Comparison of ENCODE assay signal across 31 cellular contexts in the genomic region with DNA sequence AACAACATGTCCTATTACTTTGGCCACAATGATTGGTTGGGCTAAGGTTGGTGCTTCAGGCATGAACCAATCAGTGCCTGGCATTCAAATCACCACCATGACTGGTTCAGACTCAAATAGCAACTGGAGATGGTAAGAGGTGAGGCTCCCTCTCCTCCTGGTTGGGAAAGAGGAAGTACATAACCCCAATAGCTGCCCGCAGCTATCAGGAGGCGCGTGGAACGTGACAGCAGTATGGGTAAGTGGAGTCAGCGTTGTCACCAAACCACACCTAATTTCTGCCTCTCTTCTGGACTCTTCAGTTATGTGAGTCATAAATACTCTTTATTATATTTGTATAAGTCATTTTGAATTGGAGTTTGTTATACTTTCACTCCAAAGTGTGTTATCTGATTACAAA. TPM values are rescaled to one million over a fixed set of nuclear protein-coding genes. Genes with fewer than 3 reads are reported as not detected.
DNase-seq lines count a peak whose midpoint lies in the region; ATAC-seq, FAIRE-seq and TF ChIP-seq lines count a peak whose summit lies in the region.
"Had no signal": no experiment of that assay in that cellular context is flagged by ENCODE, and none has a peak within 500 bp of the region (broad histone marks: within the 10 kb centered on the region; RNA-seq: fewer than 3 reads in every experiment).

No MANE protein-coding gene starts in this region.

- TF ChIP-seq CTCF in breast epithelium (IDR thresholded peaks at IDR 0.05) (no peak), MCF 10A (IDR thresholded peaks at IDR 0.05; ENCODE audit: unreplicated experiment) (no peak), bronchial epithelial cell (IDR thresholded peaks at IDR 0.05; ENCODE audit: insufficient read depth, low read length, severe bottlenecking) (no peak), upper lobe of right lung (IDR thresholded peaks at IDR 0.05) (no peak), A673 (conservative IDR thresholded peaks at IDR 0.05; ENCODE audit: low read depth, low read length) (no peak)

- no peak overlapping the region for H3K4me3 ChIP-seq in breast epithelium
- H3K4me3 ChIP-seq in bronchial epithelial cell (ENCODE audit: low read depth, low read length): no peak overlapping the region
- H3K4me3 ChIP-seq in mesenchymal stem cell (ENCODE audit: insufficient read depth in 1 of 2, low read depth in 1 of 2, low read length in 2 of 2): no peak overlapping the region
- H3K4me3 ChIP-seq in upper lobe of right lung: no peak overlapping the region
- H3K4me3 ChIP-seq in A673 (ENCODE audit: low read depth, low read length, poor library complexity, severe bottlenecking): no peak overlapping the region
- H3K4me3 ChIP-seq: BLaER1, right lobe of liver had no signal

- peak overlapping the region in 1 of 2 experiments; percentile 15 for H3K14ac ChIP-seq in mesenchymal stem cell (ENCODE audit: low read length in 2 of 2)

- no CpG with 5 or more reads among the region's 5 CpGs for WGBS in mesenchymal stem cell

- TF ChIP-seq POLR2A in breast epithelium (IDR thresholded peaks at IDR 0.05): no peak

- H2BK5ac ChIP-seq in mesenchymal stem cell (ENCODE audit: low read depth, low read length, poor library complexity, severe bottlenecking): no peak overlapping the region

- no peak overlapping the region for H3K23ac ChIP-seq in mesenchymal stem cell (ENCODE audit: low read length in 2 of 2)

- no peak overlapping the region for H4K8ac ChIP-seq in mesenchymal stem cell (ENCODE audit: low read length)

- H3K18ac ChIP-seq in mesenchymal stem cell (ENCODE audit: low read depth in 1 of 2, low read length in 2 of 2): no peak overlapping the region

- H2BK15ac ChIP-seq in mesenchymal stem cell (ENCODE audit: low read depth, poor library complexity, severe bottlenecking): no peak overlapping the region

- H3K27me3 Mint-ChIP-seq in MCF 10A (ENCODE audit: insufficient read depth, unreplicated experiment): peaks cover 44% of the 10 kb centered on the region

- H3K36me3 ChIP-seq in breast epithelium (no peaks in the 10 kb centered on the region), bronchial epithelial cell (ENCODE audit: control insufficient read depth, insufficient read depth, low read length) (no peaks in the 10 kb centered on the region), mesenchymal stem cell (ENCODE audit: control insufficient read depth in 1 of 2, insufficient read depth in 2 of 2, low read depth in 1 of 2, low read length in 2 of 2) (no peaks in the 10 kb centered on the region), upper lobe of right lung (no peaks in the 10 kb centered on the region), A673 (ENCODE audit: insufficient read depth, low read length, poor library complexity, severe bottlenecking) (no peaks in the 10 kb centered on the region)
- H3K36me3 ChIP-seq: BLaER1, right lobe of liver had no signal

- H3K4me1 Mint-ChIP-seq in MCF 10A (ENCODE audit: insufficient read depth, unreplicated experiment): no peaks in the 10 kb centered on the region
- no peaks in the 10 kb centered on the region for H3K4me1 Mint-ChIP-seq in stimulated activated effector memory CD8-positive, alpha-beta T cell treated with anti-CD3 and anti-CD28 coated beads, Interleukin-12 subunit alpha, Interleukin-12 subunit beta, amount 100 ng/mL, for 72 hours
- H3K4me1 Mint-ChIP-seq: stimulated activated naive CD8-positive, alpha-beta T cell treated with anti-CD3 and anti-CD28 coated beads, Interleukin-15, amount 100 ng/mL, for 72 hours had no signal

- no peak overlapping the region for H3K27ac Mint-ChIP-seq in MCF 10A (ENCODE audit: low read depth, unreplicated experiment)
- H3K27ac Mint-ChIP-seq in stimulated activated effector memory CD8-positive, alpha-beta T cell treated with anti-CD3 and anti-CD28 coated beads, Interleukin-12 subunit alpha, Interleukin-12 subunit beta, amount 100 ng/mL, for 72 hours: no peak overlapping the region
- H3K27ac Mint-ChIP-seq: activated naive CD4-positive, alpha-beta T cell treated with anti-CD3 and anti-CD28 coated beads for 36 hours; activated T-cell treated with anti-CD3 and anti-CD28 coated beads, Interleukin-2, amount 50 U/mL, for 72 hours; natural killer cell treated with Interleukin-12 subunit alpha and Interleukin-12 subunit beta and Interleukin-15 and Interleukin-18, amount 100 ng/mL, for 72 hours; stimulated activated naive CD8-positive, alpha-beta T cell treated with anti-CD3 and anti-CD28 coated beads, Interleukin-15, amount 100 ng/mL, for 72 hours; T-helper 17 cell had no signal

- CTCF ChIA-PET in MCF 10A (lab: Yijun Ruan, JAX): no interaction called here
- CTCF ChIA-PET in A673 (lab: Charles Lee): no interaction called here

- no peak overlapping the region for H2BK120ac ChIP-seq in mesenchymal stem cell (ENCODE audit: low read depth, low read length)

- H2AK5ac ChIP-seq in mesenchymal stem cell (ENCODE audit: low read length, severe bottlenecking): no peak overlapping the region

- ATAC-seq in upper lobe of right lung: no peak
- ATAC-seq in stimulated activated effector memory CD8-positive, alpha-beta T cell treated with anti-CD3 and anti-CD28 coated beads, Interleukin-12 subunit alpha, Interleukin-12 subunit beta, amount 100 ng/mL, for 72 hours: no peak
- ATAC-seq: activated T-cell treated with anti-CD3 and anti-CD28 coated beads, Interleukin-2, amount 50 U/mL, for 72 hours; natural killer cell treated with Interleukin-12 subunit alpha and Interleukin-12 subunit beta and Interleukin-15 and Interleukin-18, amount 100 ng/mL, for 72 hours; right lobe of liver; stimulated activated naive CD8-positive, alpha-beta T cell treated with anti-CD3 and anti-CD28 coated beads, Interleukin-15, amount 100 ng/mL, for 72 hours; T-helper 17 cell had no signal

- H3K27ac ChIP-seq in breast epithelium: peak overlapping the region; percentile 11 to 52
- no peak overlapping the region for H3K27ac ChIP-seq in mesenchymal stem cell (ENCODE audit: low read length, poor library complexity, severe bottlenecking)
- peak overlapping the region; percentile 39 for H3K27ac ChIP-seq in upper lobe of right lung
- H3K27ac ChIP-seq in A673 (ENCODE audit: low read depth, low read length, poor library complexity, severe bottlenecking): no peak overlapping the region
- H3K27ac ChIP-seq: BLaER1, parathyroid adenoma, right lobe of liver had no signal

- peak overlapping the region; percentile 29 for H3K9ac ChIP-seq in mesenchymal stem cell (ENCODE audit: low read length)
- H3K9ac ChIP-seq: BLaER1, parathyroid adenoma, SK-N-SH had no signal

- H3K79me1 ChIP-seq in mesenchymal stem cell (replicated peaks; ENCODE audit: low read length, poor library complexity, severe bottlenecking): no peaks in the 10 kb centered on the region

- H3K9me3 ChIP-seq in breast epithelium (no peaks in the 10 kb centered on the region), mesenchymal stem cell (ENCODE audit: control insufficient read depth, low read length) (no peaks in the 10 kb centered on the region), upper lobe of right lung (no peaks in the 10 kb centered on the region), A673 (ENCODE audit: low read depth, low read length, poor library complexity, severe bottlenecking) (no peaks in the 10 kb centered on the region)
- H3K9me3 ChIP-seq: right lobe of liver, SK-N-SH had no signal

- POLR2A ChIA-PET in MCF 10A (lab: Yijun Ruan, JAX): no interaction called here
- POLR2A ChIA-PET in A673 (lab: Charles Lee; ENCODE audit: low non-redundant PET): no interaction called here

- intact Hi-C loops in breast epithelium (cut with DNase I; ENCODE audit: low total_unique reads): no loop called here
- intact Hi-C loops in MCF 10A (cut with micrococcal nuclease): no loop called here
- intact Hi-C loops in upper lobe of right lung (cut with DNase I): no loop called here
- intact Hi-C loops in A673 (cut with micrococcal nuclease; ENCODE audit: unreplicated experiment): no loop called here

- H3K27me3 ChIP-seq in breast epithelium (no peaks in the 10 kb centered on the region), bronchial epithelial cell (ENCODE audit: control insufficient read depth, insufficient read depth, low read length) (no peaks in the 10 kb centered on the region), mesenchymal stem cell (ENCODE audit: control insufficient read depth in 1 of 2, insufficient read depth in 1 of 2, low read length in 2 of 2) (peaks cover 2 to 17% of the 10 kb centered on the region in 2 experiments), upper lobe of right lung (no peaks in the 10 kb centered on the region), A673 (replicated peaks; ENCODE audit: insufficient read depth, low read depth, low read length, poor library complexity) (peaks cover 10% of the 10 kb centered on the region)
- H3K27me3 ChIP-seq: BLaER1, right lobe of liver had no signal

- BruUV-seq in MCF 10A (replicated peaks; lab: Mats Ljungman, UMichigan): no TSS peak
- no TSS peak for BruUV-seq in A673 (replicated peaks; lab: Mats Ljungman, UMichigan)

- no peak overlapping the region for H3K4ac ChIP-seq in mesenchymal stem cell (ENCODE audit: low read depth in 1 of 2, low read length in 2 of 2)

- H4K91ac ChIP-seq in mesenchymal stem cell (ENCODE audit: low read length): no peak overlapping the region

- no peak overlapping the region for H3K4me2 ChIP-seq in mesenchymal stem cell (ENCODE audit: low read length, poor library complexity, severe bottlenecking)
- H3K4me2 ChIP-seq: BLaER1, SK-N-SH had no signal

- H3K4me1 ChIP-seq in breast epithelium (no peaks in the 10 kb centered on the region), mesenchymal stem cell (ENCODE audit: control insufficient read depth, insufficient read depth, low read depth, low read length) (no peaks in the 10 kb centered on the region), upper lobe of right lung (no peaks in the 10 kb centered on the region), A673 (ENCODE audit: insufficient read depth, low read length, poor library complexity, severe bottlenecking) (no peaks in the 10 kb centered on the region)
- H3K4me1 ChIP-seq: BLaER1, right lobe of liver had no signal

- no peak overlapping the region for H2BK12ac ChIP-seq in mesenchymal stem cell (ENCODE audit: low read length in 2 of 2)

- DNase-seq in breast epithelium (ENCODE audit: low spot score in 2 of 2) (no peak), MCF 10A (ENCODE audit: unreplicated experiment) (no peak), bronchial epithelial cell (ENCODE audit: low read depth) (peak; percentile 23), mesenchymal stem cell (no peak), upper lobe of right lung (no peak), A673 (ENCODE audit: low spot score) (no peak), GM19240 (ENCODE audit: insufficient read length, low spot score) (no peak)
- DNase-seq in stimulated activated effector memory CD8-positive, alpha-beta T cell treated with anti-CD3 and anti-CD28 coated beads, Interleukin-12 subunit alpha, Interleukin-12 subunit beta, amount 100 ng/mL, for 72 hours (ENCODE audit: low spot score in 2 of 2): no peak
- DNase-seq: activated CD4-positive, alpha-beta T cell treated with anti-CD3 and anti-CD28 coated beads for 4 hours; activated naive CD4-positive, alpha-beta T cell treated with anti-CD3 and anti-CD28 coated beads for 36 hours; activated T-cell treated with anti-CD3 and anti-CD28 coated beads, Interleukin-2, amount 50 U/mL, for 72 hours; caudate nucleus; dermis blood vessel endothelial cell; GF-D8; IMR-90; kidney glomerular epithelial cell; midbrain; NCI-H146; NCI-H510A treated with DMSO at 0.1 percent for 48 hours; right lobe of liver; RPMI8226; SK-N-SH; stimulated activated naive CD8-positive, alpha-beta T cell treated with anti-CD3 and anti-CD28 coated beads, Interleukin-15, amount 100 ng/mL, for 72 hours; T-helper 17 cell had no signal

- H3K4me3 Mint-ChIP-seq in MCF 10A (ENCODE audit: unreplicated experiment): no peak overlapping the region
- no peak overlapping the region for H3K4me3 Mint-ChIP-seq in stimulated activated effector memory CD8-positive, alpha-beta T cell treated with anti-CD3 and anti-CD28 coated beads, Interleukin-12 subunit alpha, Interleukin-12 subunit beta, amount 100 ng/mL, for 72 hours
- H3K4me3 Mint-ChIP-seq: activated naive CD4-positive, alpha-beta T cell treated with anti-CD3 and anti-CD28 coated beads for 36 hours; activated T-cell treated with anti-CD3 and anti-CD28 coated beads, Interleukin-2, amount 50 U/mL, for 72 hours; natural killer cell treated with Interleukin-12 subunit alpha and Interleukin-12 subunit beta and Interleukin-15 and Interleukin-18, amount 100 ng/mL, for 72 hours; stimulated activated naive CD8-positive, alpha-beta T cell treated with anti-CD3 and anti-CD28 coated beads, Interleukin-15, amount 100 ng/mL, for 72 hours; T-helper 17 cell had no signal

- no peaks in the 10 kb centered on the region for H3K36me3 Mint-ChIP-seq in MCF 10A (ENCODE audit: insufficient read depth, unreplicated experiment)
- H3K36me3 Mint-ChIP-seq in stimulated activated effector memory CD8-positive, alpha-beta T cell treated with anti-CD3 and anti-CD28 coated beads, Interleukin-12 subunit alpha, Interleukin-12 subunit beta, amount 100 ng/mL, for 72 hours: no peaks in the 10 kb centered on the region
- H3K36me3 Mint-ChIP-seq: natural killer cell treated with Interleukin-12 subunit alpha and Interleukin-12 subunit beta and Interleukin-15 and Interleukin-18, amount 100 ng/mL, for 72 hours had no signal

- peaks cover 6% of the 10 kb centered on the region for H3K9me3 Mint-ChIP-seq in MCF 10A (ENCODE audit: unreplicated experiment)
- no peaks in the 10 kb centered on the region for H3K9me3 Mint-ChIP-seq in stimulated activated effector memory CD8-positive, alpha-beta T cell treated with anti-CD3 and anti-CD28 coated beads, Interleukin-12 subunit alpha, Interleukin-12 subunit beta, amount 100 ng/mL, for 72 hours
- H3K9me3 Mint-ChIP-seq: activated naive CD4-positive, alpha-beta T cell treated with anti-CD3 and anti-CD28 coated beads for 36 hours; activated T-cell treated with anti-CD3 and anti-CD28 coated beads, Interleukin-2, amount 50 U/mL, for 72 hours; natural killer cell treated with Interleukin-12 subunit alpha and Interleukin-12 subunit beta and Interleukin-15 and Interleukin-18, amount 100 ng/mL, for 72 hours; stimulated activated naive CD8-positive, alpha-beta T cell treated with anti-CD3 and anti-CD28 coated beads, Interleukin-15, amount 100 ng/mL, for 72 hours had no signal

- FAIRE-seq in bronchial epithelial cell (lab: Jason Lieb, UNC): no peak
- FAIRE-seq: A204.1, GM18507, H1 had no signal

- no peak overlapping the region for H2AFZ ChIP-seq in mesenchymal stem cell (ENCODE audit: low read depth, low read length)
- H2AFZ ChIP-seq: parathyroid adenoma had no signal

RNA-seq across cellular contexts. Expression of gene ITGA8, which starts 17.9 kb away (rescaled TPM):
- 1 to 10 TPM; 2.0 to 2.9 (median 2.6) TPM for total RNA-seq in breast epithelium
- total RNA-seq in MCF 10A (2022): not detected in 2 replicates
- total RNA-seq in bronchial epithelial cell: under 0.01 TPM in 1 of 2 replicates, not detected in the other
- 104 TPM for polyA plus RNA-seq in mesenchymal stem cell (2013, experiment 1 of 2)
- 106 TPM for polyA plus RNA-seq in mesenchymal stem cell (2013, experiment 2 of 2)
- total RNA-seq in upper lobe of right lung: 33.9 TPM
- 0.07 TPM in 1 of 2 replicates, not detected in the other for total RNA-seq in A673 (2021)
- total RNA-seq: activated CD8-positive, alpha-beta memory T cell treated with anti-CD3 and anti-CD28 coated beads for 36 hours; activated naive CD4-positive, alpha-beta T cell treated with anti-CD3 and anti-CD28 coated beads for 36 hours; activated T-cell treated with anti-CD3 and anti-CD28 coated beads, Interleukin-2, amount 50 U/mL, for 72 hours; H1; natural killer cell treated with Interleukin-12 subunit alpha and Interleukin-12 subunit beta and Interleukin-15 and Interleukin-18, amount 100 ng/mL, for 72 hours; T-helper 17 cell had no signal
- polyA plus RNA-seq: H1, SK-N-SH had no signal

Comparison
In these comparisons a context has a peak if more than half of its experiments do, and no peak if none do; other contexts are left out.
1. H3K27ac ChIP-seq: peak in breast epithelium (2 of 2) and upper lobe of right lung (single experiment); none in mesenchymal stem cell (single experiment) and A673 (single experiment).